1 cellular context compared by ENCODE assay signal in genomic region chr3:46908294-46908985, GRCh38.
TF ChIP-seq lines count a peak whose summit lies in the region.

No MANE protein-coding gene starts in this region.

TF ChIP-seq in HepG2, 621 proteins besides CTCF, POLR2A, EP300 and RAD21 (continued from another document):
- TF ChIP-seq, protein P1, sequence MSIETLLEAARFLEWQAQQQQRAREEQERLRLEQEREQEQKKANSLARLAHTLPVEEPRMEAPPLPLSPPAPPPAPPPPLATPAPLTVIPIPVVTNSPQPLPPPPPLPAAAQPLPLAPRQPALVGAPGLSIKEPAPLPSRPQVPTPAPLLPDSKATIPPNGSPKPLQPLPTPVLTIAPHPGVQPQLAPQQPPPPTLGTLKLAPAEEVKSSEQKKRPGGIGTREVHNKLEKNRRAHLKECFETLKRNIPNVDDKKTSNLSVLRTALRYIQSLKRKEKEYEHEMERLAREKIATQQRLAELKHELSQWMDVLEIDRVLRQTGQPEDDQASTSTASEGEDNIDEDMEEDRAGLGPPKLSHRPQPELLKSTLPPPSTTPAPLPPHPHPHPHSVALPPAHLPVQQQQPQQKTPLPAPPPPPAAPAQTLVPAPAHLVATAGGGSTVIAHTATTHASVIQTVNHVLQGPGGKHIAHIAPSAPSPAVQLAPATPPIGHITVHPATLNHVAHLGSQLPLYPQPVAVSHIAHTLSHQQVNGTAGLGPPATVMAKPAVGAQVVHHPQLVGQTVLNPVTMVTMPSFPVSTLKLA (IDR thresholded peaks at IDR 0.05): peak; percentile 79
- no peak for TF ChIP-seq HOXD1 (CRISPR knock-in tag; IDR thresholded peaks at IDR 0.05)
- TF ChIP-seq, protein P2, sequence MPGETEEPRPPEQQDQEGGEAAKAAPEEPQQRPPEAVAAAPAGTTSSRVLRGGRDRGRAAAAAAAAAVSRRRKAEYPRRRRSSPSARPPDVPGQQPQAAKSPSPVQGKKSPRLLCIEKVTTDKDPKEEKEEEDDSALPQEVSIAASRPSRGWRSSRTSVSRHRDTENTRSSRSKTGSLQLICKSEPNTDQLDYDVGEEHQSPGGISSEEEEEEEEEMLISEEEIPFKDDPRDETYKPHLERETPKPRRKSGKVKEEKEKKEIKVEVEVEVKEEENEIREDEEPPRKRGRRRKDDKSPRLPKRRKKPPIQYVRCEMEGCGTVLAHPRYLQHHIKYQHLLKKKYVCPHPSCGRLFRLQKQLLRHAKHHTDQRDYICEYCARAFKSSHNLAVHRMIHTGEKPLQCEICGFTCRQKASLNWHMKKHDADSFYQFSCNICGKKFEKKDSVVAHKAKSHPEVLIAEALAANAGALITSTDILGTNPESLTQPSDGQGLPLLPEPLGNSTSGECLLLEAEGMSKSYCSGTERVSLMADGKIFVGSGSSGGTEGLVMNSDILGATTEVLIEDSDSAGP (CRISPR knock-in tag; IDR thresholded peaks at IDR 0.05; ENCODE audit: borderline replicate concordance): no peak
- TF ChIP-seq, protein P3, sequence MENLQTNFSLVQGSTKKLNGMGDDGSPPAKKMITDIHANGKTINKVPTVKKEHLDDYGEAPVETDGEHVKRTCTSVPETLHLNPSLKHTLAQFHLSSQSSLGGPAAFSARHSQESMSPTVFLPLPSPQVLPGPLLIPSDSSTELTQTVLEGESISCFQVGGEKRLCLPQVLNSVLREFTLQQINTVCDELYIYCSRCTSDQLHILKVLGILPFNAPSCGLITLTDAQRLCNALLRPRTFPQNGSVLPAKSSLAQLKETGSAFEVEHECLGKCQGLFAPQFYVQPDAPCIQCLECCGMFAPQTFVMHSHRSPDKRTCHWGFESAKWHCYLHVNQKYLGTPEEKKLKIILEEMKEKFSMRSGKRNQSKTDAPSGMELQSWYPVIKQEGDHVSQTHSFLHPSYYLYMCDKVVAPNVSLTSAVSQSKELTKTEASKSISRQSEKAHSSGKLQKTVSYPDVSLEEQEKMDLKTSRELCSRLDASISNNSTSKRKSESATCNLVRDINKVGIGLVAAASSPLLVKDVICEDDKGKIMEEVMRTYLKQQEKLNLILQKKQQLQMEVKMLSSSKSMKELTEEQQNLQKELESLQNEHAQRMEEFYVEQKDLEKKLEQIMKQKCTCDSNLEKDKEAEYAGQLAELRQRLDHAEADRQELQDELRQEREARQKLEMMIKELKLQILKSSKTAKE (CRISPR knock-in tag; IDR thresholded peaks at IDR 0.05; ENCODE audit: borderline replicate concordance): 0 out of 2 replicates have a peak, but pooled peaks have one; percentile 17
- TF ChIP-seq PRPF4 (IDR thresholded peaks at IDR 0.05; ENCODE audit: low read depth, low read length, poor library complexity, severe bottlenecking): no peak
- TF ChIP-seq RFXAP (CRISPR knock-in tag; IDR thresholded peaks at IDR 0.05; ENCODE audit: borderline replicate concordance): no peak
- TF ChIP-seq STAG1 (CRISPR knock-in tag; IDR thresholded peaks at IDR 0.05): peak; percentile 48; the same call in 1 of the 2 replicates
- TF ChIP-seq, protein P4, sequence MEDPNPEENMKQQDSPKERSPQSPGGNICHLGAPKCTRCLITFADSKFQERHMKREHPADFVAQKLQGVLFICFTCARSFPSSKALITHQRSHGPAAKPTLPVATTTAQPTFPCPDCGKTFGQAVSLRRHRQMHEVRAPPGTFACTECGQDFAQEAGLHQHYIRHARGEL (CRISPR knock-in tag; IDR thresholded peaks at IDR 0.05): no peak
